In the genomic region with DNA sequence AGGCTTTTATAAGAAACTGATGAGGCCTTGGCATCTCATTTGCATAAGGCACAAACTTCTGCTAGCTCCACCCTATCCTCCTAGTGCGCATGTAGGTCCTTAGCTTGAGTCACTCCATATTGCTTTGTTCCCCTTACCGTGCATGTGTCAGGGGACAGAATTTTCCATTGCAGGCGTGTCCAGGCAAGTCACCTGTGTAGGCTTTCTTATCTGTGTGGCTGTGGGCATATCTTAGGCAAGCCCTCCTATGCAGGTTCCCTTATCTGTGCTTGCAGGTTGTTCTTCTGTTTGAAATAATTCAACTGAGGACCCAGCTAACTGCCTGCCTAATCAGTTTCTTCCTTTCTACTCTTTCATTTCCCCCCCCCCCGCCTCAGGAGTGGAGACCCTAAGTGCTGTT, we compare ENCODE assay signal across 1 cellular context.
TF ChIP-seq lines count a peak whose summit lies in the region.

No MANE protein-coding gene starts in this region.

TF ChIP-seq in K562, 482 proteins besides CTCF, POLR2A, EP300 and RAD21 (continued from another document):
- TF ChIP-seq CHD7 (IDR thresholded peaks at IDR 0.05; ENCODE audit: low read depth, low read length) (no peak), KLF16 (IDR thresholded peaks at IDR 0.05) (0 out of 2 replicates have a peak, but pooled peaks have one; percentile 29), PTRF (tag; IDR thresholded peaks at IDR 0.05) (no peak), SMARCA5 (IDR thresholded peaks at IDR 0.05) (no peak), ZNF518B (CRISPR knock-in tag; IDR thresholded peaks at IDR 0.05) (no peak), CHAMP1 (IDR thresholded peaks at IDR 0.05) (no peak), ZNF75A (CRISPR knock-in tag; IDR thresholded peaks at IDR 0.05) (no peak), ZNF740 (CRISPR knock-in tag; IDR thresholded peaks at IDR 0.05) (peak; percentile 71), ZNF740 (tag; IDR thresholded peaks at IDR 0.05) (no peak), ZNF408 (CRISPR knock-in tag; IDR thresholded peaks at IDR 0.05; ENCODE audit: low read depth) (no peak), JUND (IDR thresholded peaks at IDR 0.05; ENCODE audit: borderline replicate concordance, low read depth, low read length) (no peak), JUND (tag; IDR thresholded peaks at IDR 0.05; ENCODE audit: borderline replicate concordance, low read depth, low read length) (peak; percentile 72; the same call in 2 of the 3 replicates), ATF7 (IDR thresholded peaks at IDR 0.05) (no peak), NCOR1 (IDR thresholded peaks at IDR 0.05) (peak; percentile 70), TAF15 (IDR thresholded peaks at IDR 0.05; ENCODE audit: low read depth, low read length) (no peak), SAFB (IDR thresholded peaks at IDR 0.05; ENCODE audit: borderline replicate concordance, low read depth, low read length) (no peak), XRCC4 (IDR thresholded peaks at IDR 0.05; ENCODE audit: extremely low read depth, insufficient read depth, insufficient read length) (no peak), KDM5B (IDR thresholded peaks at IDR 0.05; ENCODE audit: insufficient replicate concordance, low read depth, low read length) (no peak), IRF2 (CRISPR knock-in tag; IDR thresholded peaks at IDR 0.05) (no peak), HDAC2 (IDR thresholded peaks at IDR 0.05) (no peak), POLR2AphosphoS5 (IDR thresholded peaks at IDR 0.05; ENCODE audit: control insufficient read depth, insufficient read depth, low read depth, low read length) (peak; percentile 66), ZNF586 (CRISPR knock-in tag; conservative IDR thresholded peaks at IDR 0.05) (no peak), MTA3 (IDR thresholded peaks at IDR 0.05; ENCODE audit: borderline replicate concordance) (0 out of 2 replicates have a peak, but pooled peaks have one; percentile 23), ZNF175 (CRISPR knock-in tag; IDR thresholded peaks at IDR 0.05; ENCODE audit: low read depth) (no peak), KLF6 (CRISPR knock-in tag; IDR thresholded peaks at IDR 0.05; ENCODE audit: borderline replicate concordance) (no peak), SIX5 (IDR thresholded peaks at IDR 0.05; ENCODE audit: borderline replicate concordance in 1 of 2, insufficient read depth in 1 of 2, low read depth in 1 of 2, low read length in 2 of 2) (no peak), CXXC5 (CRISPR knock-in tag; IDR thresholded peaks at IDR 0.05) (peak; percentile 36; the same call in 1 of the 2 replicates), SMARCC2 (IDR thresholded peaks at IDR 0.05; ENCODE audit: low read depth) (no peak), ZNF507 (tag; conservative IDR thresholded peaks at IDR 0.05) (no peak), ZC3H11A (IDR thresholded peaks at IDR 0.05; ENCODE audit: low read depth, low read length) (no peak), EWSR1 (IDR thresholded peaks at IDR 0.05; ENCODE audit: borderline replicate concordance, low read depth, partially characterized antibody) (no peak), TFAM (CRISPR knock-in tag; conservative IDR thresholded peaks at IDR 0.05) (no peak), CREB1 (IDR thresholded peaks at IDR 0.05) (no peak), CREB1 (CRISPR knock-in tag; IDR thresholded peaks at IDR 0.05) (no peak)
- TF ChIP-seq, protein P1, sequence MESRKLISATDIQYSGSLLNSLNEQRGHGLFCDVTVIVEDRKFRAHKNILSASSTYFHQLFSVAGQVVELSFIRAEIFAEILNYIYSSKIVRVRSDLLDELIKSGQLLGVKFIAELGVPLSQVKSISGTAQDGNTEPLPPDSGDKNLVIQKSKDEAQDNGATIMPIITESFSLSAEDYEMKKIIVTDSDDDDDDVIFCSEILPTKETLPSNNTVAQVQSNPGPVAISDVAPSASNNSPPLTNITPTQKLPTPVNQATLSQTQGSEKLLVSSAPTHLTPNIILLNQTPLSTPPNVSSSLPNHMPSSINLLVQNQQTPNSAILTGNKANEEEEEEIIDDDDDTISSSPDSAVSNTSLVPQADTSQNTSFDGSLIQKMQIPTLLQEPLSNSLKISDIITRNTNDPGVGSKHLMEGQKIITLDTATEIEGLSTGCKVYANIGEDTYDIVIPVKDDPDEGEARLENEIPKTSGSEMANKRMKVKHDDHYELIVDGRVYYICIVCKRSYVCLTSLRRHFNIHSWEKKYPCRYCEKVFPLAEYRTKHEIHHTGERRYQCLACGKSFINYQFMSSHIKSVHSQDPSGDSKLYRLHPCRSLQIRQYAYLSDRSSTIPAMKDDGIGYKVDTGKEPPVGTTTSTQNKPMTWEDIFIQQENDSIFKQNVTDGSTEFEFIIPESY (CRISPR knock-in tag; IDR thresholded peaks at IDR 0.05): no peak
- TF ChIP-seq, protein P2, sequence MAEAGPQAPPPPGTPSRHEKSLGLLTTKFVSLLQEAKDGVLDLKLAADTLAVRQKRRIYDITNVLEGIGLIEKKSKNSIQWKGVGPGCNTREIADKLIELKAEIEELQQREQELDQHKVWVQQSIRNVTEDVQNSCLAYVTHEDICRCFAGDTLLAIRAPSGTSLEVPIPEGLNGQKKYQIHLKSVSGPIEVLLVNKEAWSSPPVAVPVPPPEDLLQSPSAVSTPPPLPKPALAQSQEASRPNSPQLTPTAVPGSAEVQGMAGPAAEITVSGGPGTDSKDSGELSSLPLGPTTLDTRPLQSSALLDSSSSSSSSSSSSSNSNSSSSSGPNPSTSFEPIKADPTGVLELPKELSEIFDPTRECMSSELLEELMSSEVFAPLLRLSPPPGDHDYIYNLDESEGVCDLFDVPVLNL (CRISPR knock-in tag; IDR thresholded peaks at IDR 0.05; ENCODE audit: low read depth): no peak
